16 cellular contexts compared by ENCODE assay signal in the genomic region with DNA sequence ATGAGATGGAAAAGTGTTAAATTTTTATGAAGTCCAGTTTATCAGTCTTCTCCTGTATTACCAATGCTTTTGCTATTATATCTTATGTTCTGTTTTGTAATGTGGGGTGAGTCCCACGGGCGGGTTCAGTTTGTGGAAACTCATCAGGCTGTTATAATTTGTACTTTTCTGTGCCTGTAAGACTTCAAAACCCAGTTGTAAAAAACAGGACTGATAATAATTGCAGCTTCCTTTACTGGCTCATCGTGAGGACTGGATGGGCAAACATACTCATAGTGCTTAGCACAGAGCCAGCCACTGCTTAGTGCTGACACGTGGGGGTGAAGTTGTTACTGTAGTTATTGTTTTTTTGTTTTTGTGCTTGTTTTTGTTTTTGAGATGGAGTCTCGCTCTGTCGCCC. TPM values are rescaled to one million over a fixed set of nuclear protein-coding genes. Genes with fewer than 3 reads are reported as not detected.
DNase-seq lines count a peak whose midpoint lies in the region; ATAC-seq, FAIRE-seq and TF ChIP-seq lines count a peak whose summit lies in the region.
"Had no signal": no experiment of that assay in that cellular context is flagged by ENCODE, and none has a peak within 500 bp of the region (broad histone marks: within the 10 kb centered on the region; RNA-seq: fewer than 3 reads in every experiment).

No MANE protein-coding gene starts in this region.

- ATAC-seq in HG02970 (IDR thresholded peaks at IDR 0.05; ENCODE audit: low FRiP score, unreplicated experiment) (no peak), GM19328 (IDR thresholded peaks at IDR 0.05; ENCODE audit: unreplicated experiment) (no peak)

- no peak overlapping the region for H3K9ac ChIP-seq in smooth muscle cell (ENCODE audit: low read depth)
- H3K9ac ChIP-seq: KMS-11 had no signal

- no peak overlapping the region for H3K4me3 ChIP-seq in smooth muscle cell

- no peaks in the 10 kb centered on the region for H3K27me3 ChIP-seq in smooth muscle cell (ENCODE audit: low read depth)

- no peaks in the 10 kb centered on the region for H3K79me2 ChIP-seq in smooth muscle cell (ENCODE audit: low read depth)

- H3F3A ChIP-seq in smooth muscle cell (ENCODE audit: low read depth), result peaks cover 6% of the 10 kb centered on the region

- H3K36me3 ChIP-seq in smooth muscle cell (ENCODE audit: low read depth), result no peaks in the 10 kb centered on the region

- no peaks in the 10 kb centered on the region for H3K9me3 ChIP-seq in smooth muscle cell (replicated peaks; ENCODE audit: low read depth)

- H4K20me1 ChIP-seq in smooth muscle cell (ENCODE audit: low read depth), result no peaks in the 10 kb centered on the region

- DNase-seq in HTR-8/SVneo (ENCODE audit: insufficient read length, low spot score) (no peak), amniotic epithelial cell (ENCODE audit: low read depth) (peak; percentile 85), islet precursor cell (peak; percentile 40), smooth muscle cell (lab: John Stamatoyannopoulos, UW; ENCODE audit: unreplicated experiment) (no peak), NCI-H774 (lab: John Stamatoyannopoulos, UW) (no peak)
- DNase-seq: AML-193, DMS53, NCI-H1092 treated with DMSO at 0.1 percent for 48 hours, NCI-H1694 treated with DMSO at 0.1 percent for 48 hours, NCI-H446 treated with DMSO at 0.1 percent for 48 hours, NCI-H748 treated with DMSO at 0.1 percent for 48 hours, SIG-M5 had no signal

- no peak overlapping the region for H2AFZ ChIP-seq in smooth muscle cell (ENCODE audit: low read depth)

- peak; percentile 51 for FAIRE-seq in HTR-8/SVneo (lab: Jason Lieb, UNC)
- FAIRE-seq: RCC 7860 had no signal

- H3K4me2 ChIP-seq in smooth muscle cell, result no peak overlapping the region
- H3K4me2 ChIP-seq: KMS-11 had no signal

- 44% methylated on average over 6 of the region's 6 CpGs for WGBS in smooth muscle cell (ENCODE audit: low lambda C conversion rate)

- no peaks in the 10 kb centered on the region for H3K4me1 ChIP-seq in smooth muscle cell (ENCODE audit: low read depth)

- H3K27ac ChIP-seq in smooth muscle cell (ENCODE audit: low read depth), result peak overlapping the region; percentile 19
- H3K27ac ChIP-seq: KMS-11 had no signal

- no peak for TF ChIP-seq CTCF in smooth muscle cell (IDR thresholded peaks at IDR 0.05; ENCODE audit: borderline replicate concordance, insufficient read depth, poor library complexity, severe bottlenecking)

RNA-seq across cellular contexts. Expression of a gene that starts 45.6 kb away (rescaled TPM):
- 53.6 and 72.0 TPM in 2 replicates for total RNA-seq in smooth muscle cell
- 41.7 and 85.6 TPM in 2 replicates for polyA plus RNA-seq in smooth muscle cell

Comparison
In these comparisons a context has a peak if more than half of its experiments do, and no peak if none do; other contexts are left out.
1. DNase-seq: peak in amniotic epithelial cell (single experiment) and islet precursor cell (single experiment); none in HTR-8/SVneo (single experiment), smooth muscle cell (single experiment) and NCI-H774 (single experiment).